Comparison of ENCODE assay signal across 1 cellular context in the genomic region with DNA sequence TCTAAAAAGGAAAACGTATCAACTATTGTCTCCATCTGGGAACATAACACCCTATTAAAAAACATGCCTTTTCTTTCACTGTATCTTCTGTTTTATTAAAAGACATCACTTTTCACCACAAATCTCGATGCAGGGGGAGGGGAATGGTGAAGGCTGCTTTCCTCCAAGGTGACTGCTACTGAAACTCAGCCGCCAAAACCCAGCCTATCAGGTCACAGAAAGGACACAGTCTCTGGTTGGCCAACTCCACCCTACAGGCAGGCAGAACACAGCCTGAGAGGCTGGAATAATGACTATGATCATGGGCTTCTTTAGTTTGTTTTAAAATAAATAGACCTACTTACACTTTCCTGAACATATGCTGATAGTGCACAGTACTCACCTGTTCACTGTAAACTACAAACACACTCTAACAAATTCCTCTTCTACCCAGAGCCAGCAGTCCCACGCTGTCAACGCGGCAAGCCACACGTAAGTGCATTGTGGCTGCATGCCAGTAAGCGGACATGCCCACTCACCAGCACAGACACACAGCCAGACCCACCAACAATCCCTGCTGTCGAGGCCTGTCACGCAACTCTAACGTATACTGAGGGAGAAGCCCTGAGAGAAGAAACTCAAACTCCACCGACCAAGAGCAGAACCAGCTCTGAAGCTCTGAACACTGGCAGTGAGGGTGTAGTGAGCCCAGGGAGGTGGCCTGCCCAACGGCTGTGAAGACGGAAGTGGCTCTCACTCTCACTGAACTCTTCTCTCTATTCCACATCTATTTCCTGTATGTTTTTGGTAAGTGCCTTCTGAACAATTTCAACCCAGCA.
TF ChIP-seq lines count a peak whose summit lies in the region.

No MANE protein-coding gene starts in this region.

TF ChIP-seq in WTC11, 78 proteins besides CTCF, POLR2A, EP300 and RAD21 (continued from another document):
- TF ChIP-seq, protein P1, sequence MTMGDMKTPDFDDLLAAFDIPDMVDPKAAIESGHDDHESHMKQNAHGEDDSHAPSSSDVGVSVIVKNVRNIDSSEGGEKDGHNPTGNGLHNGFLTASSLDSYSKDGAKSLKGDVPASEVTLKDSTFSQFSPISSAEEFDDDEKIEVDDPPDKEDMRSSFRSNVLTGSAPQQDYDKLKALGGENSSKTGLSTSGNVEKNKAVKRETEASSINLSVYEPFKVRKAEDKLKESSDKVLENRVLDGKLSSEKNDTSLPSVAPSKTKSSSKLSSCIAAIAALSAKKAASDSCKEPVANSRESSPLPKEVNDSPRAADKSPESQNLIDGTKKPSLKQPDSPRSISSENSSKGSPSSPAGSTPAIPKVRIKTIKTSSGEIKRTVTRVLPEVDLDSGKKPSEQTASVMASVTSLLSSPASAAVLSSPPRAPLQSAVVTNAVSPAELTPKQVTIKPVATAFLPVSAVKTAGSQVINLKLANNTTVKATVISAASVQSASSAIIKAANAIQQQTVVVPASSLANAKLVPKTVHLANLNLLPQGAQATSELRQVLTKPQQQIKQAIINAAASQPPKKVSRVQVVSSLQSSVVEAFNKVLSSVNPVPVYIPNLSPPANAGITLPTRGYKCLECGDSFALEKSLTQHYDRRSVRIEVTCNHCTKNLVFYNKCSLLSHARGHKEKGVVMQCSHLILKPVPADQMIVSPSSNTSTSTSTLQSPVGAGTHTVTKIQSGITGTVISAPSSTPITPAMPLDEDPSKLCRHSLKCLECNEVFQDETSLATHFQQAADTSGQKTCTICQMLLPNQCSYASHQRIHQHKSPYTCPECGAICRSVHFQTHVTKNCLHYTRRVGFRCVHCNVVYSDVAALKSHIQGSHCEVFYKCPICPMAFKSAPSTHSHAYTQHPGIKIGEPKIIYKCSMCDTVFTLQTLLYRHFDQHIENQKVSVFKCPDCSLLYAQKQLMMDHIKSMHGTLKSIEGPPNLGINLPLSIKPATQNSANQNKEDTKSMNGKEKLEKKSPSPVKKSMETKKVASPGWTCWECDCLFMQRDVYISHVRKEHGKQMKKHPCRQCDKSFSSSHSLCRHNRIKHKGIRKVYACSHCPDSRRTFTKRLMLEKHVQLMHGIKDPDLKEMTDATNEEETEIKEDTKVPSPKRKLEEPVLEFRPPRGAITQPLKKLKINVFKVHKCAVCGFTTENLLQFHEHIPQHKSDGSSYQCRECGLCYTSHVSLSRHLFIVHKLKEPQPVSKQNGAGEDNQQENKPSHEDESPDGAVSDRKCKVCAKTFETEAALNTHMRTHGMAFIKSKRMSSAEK (CRISPR knock-in tag; IDR thresholded peaks at IDR 0.05; ENCODE audit: borderline replicate concordance): no peak
- no peak for TF ChIP-seq ZNF138 (CRISPR knock-in tag; conservative IDR thresholded peaks at IDR 0.05)
